ENCODE assay signal across 33 cellular contexts in the genomic region with DNA sequence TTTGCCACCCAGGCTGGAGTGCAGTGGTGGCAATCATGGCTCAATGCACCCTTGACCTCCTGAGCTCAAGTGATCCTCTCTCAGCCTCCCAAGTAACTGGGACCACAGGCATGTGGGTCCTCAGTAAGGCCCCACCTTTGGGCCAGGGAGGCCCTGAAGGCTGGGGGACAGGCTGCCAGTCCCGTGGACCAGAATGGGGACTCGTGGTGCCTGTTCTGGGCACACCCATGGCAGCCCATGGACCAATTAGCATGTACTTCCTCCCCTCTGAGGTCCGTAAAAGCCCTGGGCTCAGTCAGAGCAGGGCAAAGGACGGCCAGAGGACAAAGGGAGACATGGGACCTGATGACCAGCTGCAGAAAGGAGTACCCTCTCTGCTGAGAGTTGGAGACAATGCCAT.
DNase-seq lines count a peak whose midpoint lies in the region; ATAC-seq, FAIRE-seq and TF ChIP-seq lines count a peak whose summit lies in the region.
"Had no signal": no experiment of that assay in that cellular context is flagged by ENCODE, and none has a peak within 500 bp of the region (broad histone marks: within the 10 kb centered on the region; RNA-seq: fewer than 3 reads in every experiment).

No MANE protein-coding gene starts in this region.

- H2BK15ac ChIP-seq in H1 (ENCODE audit: low read length): no peak overlapping the region
- H2BK15ac ChIP-seq in neuronal stem cell (ENCODE audit: low read length): no peak overlapping the region

- no peaks in the 10 kb centered on the region for H4K20me1 ChIP-seq in H1 (replicated peaks in 1 of 2; ENCODE audit: control insufficient read depth in 1 of 2, insufficient read depth in 2 of 2, low read length in 2 of 2)
- H4K20me1 ChIP-seq: BLaER1; BLaER1 treated with 17β-estradiol and CSF1 and Interleukin-3, amounts not matched to agents 10 nM and 100 nM had no signal

- no peak overlapping the region for H2AK5ac ChIP-seq in H1 (ENCODE audit: low read depth, low read length)
- no peak overlapping the region for H2AK5ac ChIP-seq in neuronal stem cell (ENCODE audit: low read depth, low read length)

- H3K14ac ChIP-seq in H1 (ENCODE audit: insufficient read length): no peak overlapping the region
- no peak overlapping the region for H3K14ac ChIP-seq in neuronal stem cell (ENCODE audit: low read length)

- H3K23ac ChIP-seq in H1 (ENCODE audit: insufficient read length) (no peak overlapping the region), neuronal stem cell (ENCODE audit: low read depth, low read length, poor library complexity) (no peak overlapping the region)

- no peaks in the 10 kb centered on the region for H3K79me1 ChIP-seq in H1 (ENCODE audit: low read depth, low read length)
- H3K79me1 ChIP-seq in neuronal stem cell (ENCODE audit: low read depth, low read length): peaks cover 2% of the 10 kb centered on the region

- ATAC-seq in lung (ENCODE audit: insufficient read depth, low FRiP score): peak; percentile 2
- ATAC-seq: A549; CD8-positive, alpha-beta T cell had no signal

- H3K9ac ChIP-seq in H1 (replicated peaks in 1 of 4; ENCODE audit: extremely low read depth in 1 of 4, low read depth in 3 of 4, low read length in 3 of 4) (no peak overlapping the region), neuronal stem cell (ENCODE audit: low read depth, low read length, poor library complexity) (no peak overlapping the region)
- H3K9ac ChIP-seq: BLaER1; BLaER1 treated with 17β-estradiol and CSF1 and Interleukin-3, amounts not matched to agents 10 nM and 100 nM had no signal

- no peaks in the 10 kb centered on the region for H3K36me3 ChIP-seq in H1 (ENCODE audit: control insufficient read depth in 2 of 4, insufficient read depth in 4 of 4, low read length in 3 of 4)
- H3K36me3 ChIP-seq in lung (ENCODE audit: control insufficient read depth in 2 of 2, insufficient read depth in 2 of 2, low read length in 2 of 2): no peaks in the 10 kb centered on the region
- H3K36me3 ChIP-seq in neuronal stem cell (replicated peaks in 1 of 2; ENCODE audit: control insufficient read depth in 2 of 2, insufficient read depth in 2 of 2, low read length in 2 of 2): no peaks in the 10 kb centered on the region
- H3K36me3 ChIP-seq: BE2C; BLaER1; BLaER1 treated with 17β-estradiol and CSF1 and Interleukin-3, amounts not matched to agents 10 nM and 100 nM had no signal

- WGBS in H1 (ENCODE audit: extremely low coverage in 1 of 2, insufficient coverage in 1 of 2, insufficient read length in 1 of 2, insufficient replicate concordance in 2 of 2, low coverage in 1 of 2, low lambda C conversion rate in 2 of 2, missing lambda C conversion rate in 1 of 2), 2 experiments: 81% methylated on average over 4 of the region's 4 CpGs; no CpG with 5 or more reads in 1 of the 2 experiments
- 74 to 89% methylated on average over 4 of the region's 4 CpGs for WGBS in lung, 2 donors
- no CpG with 5 or more reads among the region's 4 CpGs for WGBS in neuronal stem cell (ENCODE audit: extremely low coverage in 2 of 2, insufficient read length in 2 of 2, insufficient replicate concordance in 1 of 2), 2 donors

- no peak for TF ChIP-seq EP300 in H1 (IDR thresholded peaks at IDR 0.05; ENCODE audit: borderline replicate concordance in 1 of 2, low read depth in 2 of 2, low read length in 2 of 2)

- H3K9me3 ChIP-seq in H1 (ENCODE audit: insufficient read depth in 2 of 2, low read depth in 1 of 2, low read length in 1 of 2) (no peaks in the 10 kb centered on the region), lung (ENCODE audit: control insufficient read depth in 2 of 2, insufficient read depth in 1 of 2, low read length in 1 of 2) (peaks cover 3 to 5% of the 10 kb centered on the region in 2 donors), neuronal stem cell (replicated peaks in 1 of 2; ENCODE audit: control insufficient read depth in 2 of 2, insufficient read depth in 1 of 2, low read depth in 1 of 2, low read length in 2 of 2) (no peaks in the 10 kb centered on the region)
- H3K9me3 ChIP-seq: A549, BE2C, BLaER1, Caco-2 had no signal

- H2BK5ac ChIP-seq in H1 (ENCODE audit: low read depth, low read length): no peak overlapping the region
- no peak overlapping the region for H2BK5ac ChIP-seq in neuronal stem cell (ENCODE audit: low read length)

- CTCF ChIA-PET in H1 (lab: Charles Lee; ENCODE audit: partially characterized antibody): no interaction called here

- no peak for FAIRE-seq in H1 (lab: Jason Lieb, UNC)
- FAIRE-seq in GM12891 (lab: Jason Lieb, UNC): no peak
- FAIRE-seq: A204.1, A549, D721Med had no signal

- no peak overlapping the region for H4K5ac ChIP-seq in H1 (ENCODE audit: insufficient read length, low read depth, low read length)

- H3K4me2 ChIP-seq in H1 (ENCODE audit: insufficient read depth in 1 of 2, low read depth in 2 of 2, low read length in 2 of 2) (no peak overlapping the region), neuronal stem cell (ENCODE audit: insufficient read depth, low read length, poor library complexity, severe bottlenecking) (no peak overlapping the region)
- H3K4me2 ChIP-seq: A549; BLaER1; BLaER1 treated with 17β-estradiol and CSF1 and Interleukin-3, amounts not matched to agents 10 nM and 100 nM had no signal

- TF ChIP-seq CTCF in H1 (IDR thresholded peaks at IDR 0.05; ENCODE audit: control extremely low read depth in 1 of 3, insufficient read depth in 1 of 3, low read depth in 1 of 3, low read length in 3 of 3): no peak
- no peak for TF ChIP-seq CTCF in lung (IDR thresholded peaks at IDR 0.05; ENCODE audit: control extremely low read depth, extremely low read depth)

- H3K27me3 ChIP-seq in H1 (replicated peaks in 1 of 4; ENCODE audit: control insufficient read depth in 3 of 4, extremely low read depth in 1 of 4, insufficient read depth in 3 of 4, low read length in 3 of 4): no peaks in the 10 kb centered on the region
- H3K27me3 ChIP-seq in lung (ENCODE audit: control insufficient read depth, insufficient read depth): no peaks in the 10 kb centered on the region
- no peaks in the 10 kb centered on the region for H3K27me3 ChIP-seq in neuronal stem cell (ENCODE audit: control insufficient read depth in 3 of 3, insufficient read depth in 3 of 3, low read depth in 1 of 3, low read length in 3 of 3)
- H3K27me3 ChIP-seq: BE2C; BLaER1; BLaER1 treated with 17β-estradiol and CSF1 and Interleukin-3, amounts not matched to agents 10 nM and 100 nM had no signal

- no peak for TF ChIP-seq RAD21 in H1 (IDR thresholded peaks at IDR 0.05 in 1 of 2, conservative IDR thresholded peaks at IDR 0.05 in 1 of 2; ENCODE audit: low read depth in 2 of 2, low read length in 2 of 2)

- H4K91ac ChIP-seq in H1 (replicated peaks; ENCODE audit: insufficient read length, low read length) (no peak overlapping the region), neuronal stem cell (ENCODE audit: low read depth, low read length, poor library complexity) (no peak overlapping the region)

- no peak for DNase-seq in H1 (ENCODE audit: low read depth in 1 of 2, low spot score in 2 of 2)
- no peak for DNase-seq in lung (ENCODE audit: low spot score)
- no peak for DNase-seq in neuronal stem cell (ENCODE audit: low spot score)
- DNase-seq in NCI-H2107 treated with DMSO at 0.1 percent for 48 hours (lab: John Stamatoyannopoulos, UW; ENCODE audit: unreplicated experiment): no peak
- no peak for DNase-seq in GM12891 (ENCODE audit: insufficient read length, low spot score)
- no peak for DNase-seq in cerebellar cortex (ENCODE audit: low spot score)
- DNase-seq: 8988T; ACHN; AML-193; BE2C; C1 segment of cervical spinal cord; Caco-2; Calu3; CD4-positive, alpha-beta memory T cell; CD4-positive, alpha-beta T cell; CD4-positive, CD25-positive, alpha-beta regulatory T cell; CD8-positive, alpha-beta memory T cell; CD8-positive, alpha-beta T cell; COR-L47; DMS 273 treated with DMSO at 0.1 percent for 48 hours; DMS153; DMS53; DMS79; DMS79 treated with DMSO at 0.1 percent for 48 hours; DND-41; EL had no signal

- H3K79me2 ChIP-seq in H1 (ENCODE audit: control insufficient read depth in 1 of 2, insufficient read depth in 2 of 2, low read length in 2 of 2): no peaks in the 10 kb centered on the region

- POLR2A ChIA-PET in H1 (lab: Charles Lee; ENCODE audit: partially characterized antibody): no interaction called here

- no peak overlapping the region for H2BK20ac ChIP-seq in H1 (ENCODE audit: low read length)

- H3K56ac ChIP-seq in H1 (replicated peaks; ENCODE audit: insufficient read length, low read depth, low read length): no peak overlapping the region

- no peaks in the 10 kb centered on the region for H3K23me2 ChIP-seq in H1 (ENCODE audit: low read depth, low read length)

- H2BK12ac ChIP-seq in H1 (ENCODE audit: low read depth, low read length) (no peak overlapping the region), neuronal stem cell (ENCODE audit: low read length) (no peak overlapping the region)

- no peak overlapping the region for H3K18ac ChIP-seq in H1 (ENCODE audit: extremely low read depth, low read length)
- H3K18ac ChIP-seq in neuronal stem cell (ENCODE audit: low read length): peak overlapping the region; percentile 57

- H3K4ac ChIP-seq in H1 (replicated peaks; ENCODE audit: insufficient read length, low read depth, low read length) (no peak overlapping the region), neuronal stem cell (ENCODE audit: low read length) (no peak overlapping the region)

- H4K8ac ChIP-seq in H1 (ENCODE audit: extremely low read depth, insufficient read depth, low read length) (no peak overlapping the region), neuronal stem cell (ENCODE audit: low read depth, low read length) (no peak overlapping the region)

- H3K27ac ChIP-seq in H1 (ENCODE audit: low read depth, low read length) (no peak overlapping the region), lung (ENCODE audit: low read depth in 1 of 2, low read length in 1 of 2) (no peak overlapping the region), neuronal stem cell (replicated peaks; ENCODE audit: low read length) (no peak overlapping the region)
- H3K27ac ChIP-seq: 22Rv1; A549; BLaER1; BLaER1 treated with 17β-estradiol and CSF1 and Interleukin-3, amounts not matched to agents 10 nM and 100 nM; C4-2B had no signal

- H2BK120ac ChIP-seq in H1 (replicated peaks; ENCODE audit: low read depth, low read length): no peak overlapping the region
- no peak overlapping the region for H2BK120ac ChIP-seq in neuronal stem cell (ENCODE audit: low read depth, low read length)

- H3K4me1 ChIP-seq in H1 (replicated peaks in 1 of 4; ENCODE audit: control insufficient read depth in 3 of 4, insufficient read depth in 4 of 4, low read length in 3 of 4) (no peaks in the 10 kb centered on the region), lung (ENCODE audit: control insufficient read depth in 2 of 2, insufficient read depth in 2 of 2, low read length in 2 of 2) (no peaks in the 10 kb centered on the region), neuronal stem cell (ENCODE audit: control insufficient read depth in 2 of 2, insufficient read depth in 1 of 2, low read depth in 1 of 2, low read length in 2 of 2) (no peaks in the 10 kb centered on the region)
- H3K4me1 ChIP-seq: A549; BE2C; BLaER1; BLaER1 treated with 17β-estradiol and CSF1 and Interleukin-3, amounts not matched to agents 10 nM and 100 nM; Caco-2 had no signal

- TF ChIP-seq POLR2A in H1 (IDR thresholded peaks at IDR 0.05; ENCODE audit: control extremely low read depth in 1 of 2, low read depth in 2 of 2, low read length in 2 of 2) (no peak), GM12891 (IDR thresholded peaks at IDR 0.05; ENCODE audit: low read depth, low read length) (no peak)

- H2AFZ ChIP-seq in H1 (ENCODE audit: low read length): peak overlapping the region; percentile 44; the same call in 1 of the 2 replicates
- no peak overlapping the region for H2AFZ ChIP-seq in neuronal stem cell (ENCODE audit: low read length)

- H3K4me3 ChIP-seq in H1 (ENCODE audit: extremely low read depth in 1 of 4, insufficient read depth in 2 of 4, low read depth in 3 of 4, low read length in 4 of 4): no peak overlapping the region
- no peak overlapping the region for H3K4me3 ChIP-seq in lung
- no peak overlapping the region for H3K4me3 ChIP-seq in neuronal stem cell (ENCODE audit: low read length in 2 of 2)
- H3K4me3 ChIP-seq: A549; BLaER1; BLaER1 treated with 17β-estradiol and CSF1 and Interleukin-3, amounts not matched to agents 10 nM and 100 nM had no signal
